ENCODE assay signal across 8 cellular contexts in the genomic region with DNA sequence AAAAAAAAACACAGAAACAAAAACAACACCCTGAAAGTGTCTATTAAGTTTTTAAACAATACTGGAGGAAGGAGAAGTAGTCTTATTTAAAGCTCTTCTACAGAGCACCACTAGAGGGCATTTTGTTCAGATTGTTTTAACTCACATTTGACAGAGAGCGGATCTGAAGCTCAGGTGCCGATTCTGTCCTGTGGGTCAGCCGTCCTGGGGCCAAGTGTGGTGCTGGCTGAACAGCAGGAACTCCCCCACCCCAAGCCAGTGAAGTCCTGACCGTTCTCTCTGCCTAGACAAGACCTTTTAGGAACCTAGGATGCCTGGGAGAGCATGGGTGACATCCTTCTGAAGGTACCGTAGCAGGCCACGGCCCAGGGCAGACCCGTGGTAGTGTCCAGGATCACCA. TPM values are rescaled to one million over a fixed set of nuclear protein-coding genes. Genes with fewer than 3 reads are reported as not detected.
A peak's percentile ranks its signal among the peaks of the same experiment; 100 is the strongest.
DNase-seq lines count a peak whose midpoint lies in the region; ATAC-seq and TF ChIP-seq lines count a peak whose summit lies in the region.

No MANE protein-coding gene starts in this region.

- H4K20me1 ChIP-seq in hepatocyte (ENCODE audit: insufficient read depth, poor library complexity, severe bottlenecking): peaks cover 5% of the 10 kb centered on the region

- H3K9me2 ChIP-seq in hepatocyte (replicated peaks; ENCODE audit: insufficient read depth): no peaks in the 10 kb centered on the region

- peaks cover 9% of the 10 kb centered on the region for H3K9me3 ChIP-seq in hepatocyte (ENCODE audit: low read depth)
- peaks cover 6% of the 10 kb centered on the region for H3K9me3 ChIP-seq in suprapubic skin

- H3K4me1 ChIP-seq in hepatocyte (ENCODE audit: insufficient read depth) (peaks cover 4% of the 10 kb centered on the region), suprapubic skin (peaks cover 37% of the 10 kb centered on the region)

- peaks cover 81% of the 10 kb centered on the region for H3K36me3 Mint-ChIP-seq in activated T-cell treated with anti-CD3 and anti-CD28 coated beads, Interleukin-2, amount 50 U/mL, for 24 hours (ENCODE audit: low read depth)

- H3K4me3 Mint-ChIP-seq in activated T-cell treated with anti-CD3 and anti-CD28 coated beads, Interleukin-2, amount 50 U/mL, for 24 hours: no peak overlapping the region

- no peak overlapping the region for H2AFZ ChIP-seq in hepatocyte

- no peaks in the 10 kb centered on the region for H3K27me3 Mint-ChIP-seq in activated T-cell treated with anti-CD3 and anti-CD28 coated beads, Interleukin-2, amount 50 U/mL, for 24 hours

- DNase-seq in stimulated activated CD4-positive, alpha-beta T cell treated with anti-CD3 and anti-CD28 coated beads, Interleukin-4, amount 100 ng/mL, for 24 hours: peak; percentile 26
- DNase-seq in stimulated activated CD4-positive, alpha-beta T cell treated with anti-CD3 and anti-CD28 coated beads, Interleukin-1b, Interleukin-23, amount 100 ng/mL, for 48 hours: no peak
- peak; percentile 40 for DNase-seq in NCI-H1694 (lab: John Stamatoyannopoulos, UW)
- peak; percentile 46 for DNase-seq in activated T-cell treated with anti-CD3 and anti-CD28 coated beads, Interleukin-2, amount 50 U/mL, for 24 hours
- DNase-seq in hepatocyte (ENCODE audit: low spot score): peak; percentile 63
- DNase-seq in suprapubic skin (ENCODE audit: low spot score in 2 of 2): peak; percentile 41 to 57
- no peak for DNase-seq in nucleus accumbens (lab: John Stamatoyannopoulos, UW)

- TF ChIP-seq POLR2A in suprapubic skin (IDR thresholded peaks at IDR 0.05): no peak

- H3K4me3 ChIP-seq in hepatocyte (no peak overlapping the region), suprapubic skin (no peak overlapping the region)

- H3K4me2 ChIP-seq in hepatocyte: no peak overlapping the region

- TF ChIP-seq EP300 in suprapubic skin (IDR thresholded peaks at IDR 0.05): no peak

- H3K27ac Mint-ChIP-seq in activated T-cell treated with anti-CD3 and anti-CD28 coated beads, Interleukin-2, amount 50 U/mL, for 24 hours: peak overlapping the region; percentile 74

- peaks cover 61% of the 10 kb centered on the region for H3K79me2 ChIP-seq in hepatocyte

- WGBS in hepatocyte (ENCODE audit: low lambda C conversion rate, missing lambda C conversion rate): 69% methylated on average over 7 of the region's 7 CpGs
- 48% methylated on average over 7 of the region's 7 CpGs for WGBS in suprapubic skin

- H3K36me3 ChIP-seq in hepatocyte (replicated peaks; ENCODE audit: insufficient read depth, low read depth) (peaks cover 3% of the 10 kb centered on the region), suprapubic skin (peaks cover 47% of the 10 kb centered on the region)

- H3K4me1 Mint-ChIP-seq in activated T-cell treated with anti-CD3 and anti-CD28 coated beads, Interleukin-2, amount 50 U/mL, for 24 hours (ENCODE audit: low read depth): peaks cover 58% of the 10 kb centered on the region

- peaks cover 15% of the 10 kb centered on the region for H3K9me3 Mint-ChIP-seq in activated T-cell treated with anti-CD3 and anti-CD28 coated beads, Interleukin-2, amount 50 U/mL, for 24 hours

- ATAC-seq in HG03439 (IDR thresholded peaks at IDR 0.05; ENCODE audit: unreplicated experiment): no peak

- TF ChIP-seq CTCF in hepatocyte (IDR thresholded peaks at IDR 0.05; ENCODE audit: poor library complexity): peak; percentile 64
- peak; percentile 20 to 43 for TF ChIP-seq CTCF in suprapubic skin (IDR thresholded peaks at IDR 0.05)

- H3K27me3 ChIP-seq in hepatocyte (no peaks in the 10 kb centered on the region), suprapubic skin (no peaks in the 10 kb centered on the region)

- H3K27ac ChIP-seq in hepatocyte (no peak overlapping the region), suprapubic skin (no peak overlapping the region)

RNA-seq across cellular contexts. Expression of a gene that starts 3.9 kb away (rescaled TPM):
- total RNA-seq in hepatocyte (30.9 and 38.3 TPM in 2 replicates), suprapubic skin (100 to 1,000 TPM in 1 of 4 donors, 10 to 100 TPM in 3; 68.9 to 199 (median 83.4) TPM)
- polyA plus RNA-seq in hepatocyte: 36.1 and 45.3 TPM in 2 replicates

Comparison
In these comparisons a context has a peak if more than half of its experiments do, and no peak if none do; other contexts are left out.
1. DNase-seq: peak in stimulated activated CD4-positive, alpha-beta T cell treated with anti-CD3 and anti-CD28 coated beads, Interleukin-4, amount 100 ng/mL, for 24 hours (single experiment), NCI-H1694 (single experiment), activated T-cell treated with anti-CD3 and anti-CD28 coated beads, Interleukin-2, amount 50 U/mL, for 24 hours (single experiment), hepatocyte (single experiment) and suprapubic skin (2 of 2); none in stimulated activated CD4-positive, alpha-beta T cell treated with anti-CD3 and anti-CD28 coated beads, Interleukin-1b, Interleukin-23, amount 100 ng/mL, for 48 hours (single experiment) and nucleus accumbens (0 of 56).